In the genomic region with DNA sequence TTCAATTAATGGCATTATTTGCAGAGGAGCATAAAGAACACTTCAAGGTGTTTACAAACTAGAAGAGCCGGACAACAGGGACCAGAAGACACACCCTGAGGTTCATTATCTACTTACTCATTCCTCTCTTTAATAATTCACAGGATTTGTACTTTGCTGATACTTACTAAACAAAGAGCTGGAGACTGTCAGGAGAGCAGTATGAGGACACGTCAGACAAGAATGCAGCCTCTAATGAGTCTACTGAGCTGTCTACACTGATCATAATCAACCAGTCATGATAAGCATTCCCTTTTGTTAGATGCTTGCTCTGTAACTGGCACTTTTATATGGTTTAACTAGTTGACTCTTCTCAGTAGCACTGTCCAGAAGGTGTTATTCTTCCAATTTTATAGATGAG, we compare ENCODE assay signal across 19 cellular contexts.
DNase-seq lines count a peak whose midpoint lies in the region; ATAC-seq and TF ChIP-seq lines count a peak whose summit lies in the region.
"Had no signal": no experiment of that assay in that cellular context is flagged by ENCODE, and none has a peak within 500 bp of the region (broad histone marks: within the 10 kb centered on the region; RNA-seq: fewer than 3 reads in every experiment).

No MANE protein-coding gene starts in this region.

- 0 out of 2 replicates have a peak overlapping the region, but pooled peaks have one; percentile 14 for H2AFZ ChIP-seq in Karpas-422 (ENCODE audit: low read length)
- H2AFZ ChIP-seq: GM23248 had no signal

- H3K27ac ChIP-seq in Karpas-422 (ENCODE audit: low read length), result no peak overlapping the region
- H3K27ac ChIP-seq in foreskin keratinocyte, result no peak overlapping the region
- no peak overlapping the region for H3K27ac ChIP-seq in WERI-Rb-1
- H3K27ac ChIP-seq: GM23248, HL-60 had no signal

- no peaks in the 10 kb centered on the region for H3K36me3 ChIP-seq in Karpas-422 (ENCODE audit: insufficient read depth, low read length)
- no peaks in the 10 kb centered on the region for H3K36me3 ChIP-seq in WERI-Rb-1

- H3K27me3 Mint-ChIP-seq in activated T-helper 1 cell treated with anti-CD3 and anti-CD28 coated beads, Interleukin-12 subunit alpha, Interleukin-12 subunit beta, Interleukin-2, Interleukin-4 antibody, amounts not matched to agents 30 ng/mL and 10 ng/mL and 1 ng/mL, durations not matched to agents 14 hours and 24 hours and 36 hours (ENCODE audit: insufficient read depth), result no peaks in the 10 kb centered on the region

- H3K79me2 ChIP-seq in Karpas-422 (ENCODE audit: low read length), result no peaks in the 10 kb centered on the region

- TF ChIP-seq CTCF in foreskin keratinocyte (conservative IDR thresholded peaks at IDR 0.05) (no peak), WERI-Rb-1 (IDR thresholded peaks at IDR 0.05; ENCODE audit: low read depth, low read length) (no peak)

- H3K27me3 ChIP-seq in Karpas-422 (ENCODE audit: low read length), result no peaks in the 10 kb centered on the region
- no peaks in the 10 kb centered on the region for H3K27me3 ChIP-seq in foreskin keratinocyte
- H3K27me3 ChIP-seq in WERI-Rb-1 (ENCODE audit: insufficient read depth, low read depth, severe bottlenecking), result no peaks in the 10 kb centered on the region

- no peaks in the 10 kb centered on the region for H3K9me3 Mint-ChIP-seq in activated T-helper 1 cell treated with anti-CD3 and anti-CD28 coated beads, Interleukin-12 subunit alpha, Interleukin-12 subunit beta, Interleukin-2, Interleukin-4 antibody, amounts not matched to agents 30 ng/mL and 10 ng/mL and 1 ng/mL, durations not matched to agents 14 hours and 24 hours and 36 hours

- peak; percentile 67 for ATAC-seq in foreskin keratinocyte
- ATAC-seq: SK-N-SH treated with all-trans-retinoic acid at 6 μM for 48 hours had no signal

- H3K4me3 Mint-ChIP-seq in activated T-helper 1 cell treated with anti-CD3 and anti-CD28 coated beads, Interleukin-12 subunit alpha, Interleukin-12 subunit beta, Interleukin-2, Interleukin-4 antibody, amounts not matched to agents 30 ng/mL and 10 ng/mL and 1 ng/mL, durations not matched to agents 14 hours and 24 hours and 36 hours, result no peak overlapping the region

- no peaks in the 10 kb centered on the region for H3K4me1 Mint-ChIP-seq in activated T-helper 1 cell treated with anti-CD3 and anti-CD28 coated beads, Interleukin-12 subunit alpha, Interleukin-12 subunit beta, Interleukin-2, Interleukin-4 antibody, amounts not matched to agents 30 ng/mL and 10 ng/mL and 1 ng/mL, durations not matched to agents 14 hours and 24 hours and 36 hours (ENCODE audit: low read depth)

- no peak overlapping the region for H3K4me2 ChIP-seq in Karpas-422 (ENCODE audit: low read depth, low read length, poor library complexity, severe bottlenecking)

- peaks cover 15% of the 10 kb centered on the region; the same call in 1 of the 2 replicates for H3K4me1 ChIP-seq in Karpas-422 (ENCODE audit: low read length)
- no peaks in the 10 kb centered on the region for H3K4me1 ChIP-seq in foreskin keratinocyte

- no peaks in the 10 kb centered on the region for H3K36me3 Mint-ChIP-seq in activated T-helper 1 cell treated with anti-CD3 and anti-CD28 coated beads, Interleukin-12 subunit alpha, Interleukin-12 subunit beta, Interleukin-2, Interleukin-4 antibody, amounts not matched to agents 30 ng/mL and 10 ng/mL and 1 ng/mL, durations not matched to agents 14 hours and 24 hours and 36 hours (ENCODE audit: low read depth)

- H3K4me3 ChIP-seq in Karpas-422 (ENCODE audit: low read length) (no peak overlapping the region), WERI-Rb-1 (ENCODE audit: low read depth, low read length) (no peak overlapping the region)
- H3K4me3 ChIP-seq: GM23248 had no signal

- no peaks in the 10 kb centered on the region for H4K20me1 ChIP-seq in Karpas-422 (ENCODE audit: insufficient read depth, low read depth, low read length)

- H3K9ac ChIP-seq in Karpas-422 (ENCODE audit: low read length), result no peak overlapping the region
- H3K9ac ChIP-seq: GM23248 had no signal

- in situ Hi-C loops in Caki2 (cut with HindIII; ENCODE audit: low pct_unique_long_range_greater_than_20kb, low sequenced_read_pairs), result no loop called here

- intact Hi-C loops in activated T-helper 1 cell treated with anti-CD3 and anti-CD28 coated beads, Interleukin-12 subunit alpha, Interleukin-12 subunit beta, Interleukin-2, Interleukin-4 antibody, amounts not matched to agents 30 ng/mL and 10 ng/mL and 1 ng/mL, durations not matched to agents 14 hours and 24 hours and 36 hours (cut with micrococcal nuclease), result no loop called here

- H3K9me3 ChIP-seq in Karpas-422 (ENCODE audit: low read length) (no peaks in the 10 kb centered on the region), WERI-Rb-1 (ENCODE audit: severe bottlenecking) (no peaks in the 10 kb centered on the region)
- H3K9me3 ChIP-seq: Caco-2 had no signal

- DNase-seq in Caki2 (ENCODE audit: low read depth) (peak; percentile 87), Karpas-422 (no peak), foreskin keratinocyte (peak; percentile 37 to 78), non-pigmented ciliary epithelial cell (ENCODE audit: low read depth) (peak; percentile 9), WERI-Rb-1 (no peak), NCI-H1417 treated with DMSO at 0.1 percent for 48 hours (lab: John Stamatoyannopoulos, UW) (no peak)
- DNase-seq in activated T-helper 1 cell treated with anti-CD3 and anti-CD28 coated beads, Interleukin-12 subunit alpha, Interleukin-12 subunit beta, Interleukin-2, Interleukin-4 antibody, amounts not matched to agents 30 ng/mL and 10 ng/mL and 1 ng/mL, durations not matched to agents 14 hours and 24 hours and 36 hours (ENCODE audit: low spot score), result no peak
- DNase-seq: ACHN, Caco-2, DMS79 treated with DMSO at 0.1 percent for 48 hours, GM23248, HCEC 1CT, NCI-H1436, NCI-H2081 treated with DMSO at 0.1 percent for 48 hours, NCI-H226, NCI-H524 treated with DMSO at 0.1 percent for 48 hours, SHP77 treated with DMSO at 0.1 percent for 48 hours had no signal

- no peaks in the 10 kb centered on the region for H3K9me2 ChIP-seq in Karpas-422 (replicated peaks; ENCODE audit: insufficient read depth, low read length)

- no peak overlapping the region for H3K27ac Mint-ChIP-seq in activated T-helper 1 cell treated with anti-CD3 and anti-CD28 coated beads, Interleukin-12 subunit alpha, Interleukin-12 subunit beta, Interleukin-2, Interleukin-4 antibody, amounts not matched to agents 30 ng/mL and 10 ng/mL and 1 ng/mL, durations not matched to agents 14 hours and 24 hours and 36 hours

Comparison
In these comparisons a context has a peak if more than half of its experiments do, and no peak if none do; other contexts are left out.
1. DNase-seq: peak in Caki2 (single experiment), foreskin keratinocyte (2 of 2) and non-pigmented ciliary epithelial cell (single experiment); none in Karpas-422 (single experiment), WERI-Rb-1 (single experiment), activated T-helper 1 cell treated with anti-CD3 and anti-CD28 coated beads, Interleukin-12 subunit alpha, Interleukin-12 subunit beta, Interleukin-2, Interleukin-4 antibody, amounts not matched to agents 30 ng/mL and 10 ng/mL and 1 ng/mL, durations not matched to agents 14 hours and 24 hours and 36 hours (single experiment) and NCI-H1417 treated with DMSO at 0.1 percent for 48 hours (single experiment).